13 cellular contexts compared by ENCODE assay signal in the genomic region with DNA sequence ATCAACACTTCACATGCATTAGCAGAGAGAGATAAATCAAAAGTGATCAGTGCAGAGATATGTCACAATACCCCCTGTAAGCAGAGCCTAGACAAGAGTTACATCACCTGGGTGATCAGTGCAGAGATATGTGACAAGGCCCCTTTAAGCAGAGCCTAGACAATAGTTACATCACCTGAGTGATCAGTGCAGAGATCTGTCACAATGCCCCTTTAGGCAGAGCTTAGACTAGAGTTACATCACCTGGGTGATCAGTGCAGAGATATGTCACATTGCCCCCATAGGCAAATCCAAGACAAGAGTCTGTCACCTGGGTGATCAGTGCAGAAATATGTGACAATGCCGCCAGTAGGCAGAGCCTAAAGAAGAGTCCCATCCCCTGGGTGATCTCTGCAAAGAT. TPM values are rescaled to one million over a fixed set of nuclear protein-coding genes. Genes with fewer than 3 reads are reported as not detected.
A peak's percentile ranks its signal among the peaks of the same experiment; 100 is the strongest.
DNase-seq lines count a peak whose midpoint lies in the region; ATAC-seq and TF ChIP-seq lines count a peak whose summit lies in the region.
"Not testable (repeated sequence)": the region's sequence is repeated elsewhere in the genome, so short reads cannot be mapped to it uniquely, and the experiment has no call there.
"Had no signal": no experiment of that assay in that cellular context is flagged by ENCODE, and none has a peak within 500 bp of the region (broad histone marks: within the 10 kb centered on the region; RNA-seq: fewer than 3 reads in every experiment).

No MANE protein-coding gene starts in this region.

- TF ChIP-seq CTCF in foreskin keratinocyte (conservative IDR thresholded peaks at IDR 0.05); mucosa of descending colon (IDR thresholded peaks at IDR 0.05); sigmoid colon (IDR thresholded peaks at IDR 0.05); upper lobe of left lung (IDR thresholded peaks at IDR 0.05): not testable (repeated sequence)

- H3K4me3 Mint-ChIP-seq in activated T-helper 17 cell treated with anti-CD3 and anti-CD28 coated beads, Interleukin-2, amount 50 U/mL, for 72 hours, result not testable (repeated sequence)

- H3K4me1 ChIP-seq in foreskin keratinocyte; mucosa of descending colon (ENCODE audit: low read depth); sigmoid colon; upper lobe of left lung: not testable (repeated sequence)

- H3K27ac ChIP-seq in foreskin keratinocyte, sigmoid colon, upper lobe of left lung: not testable (repeated sequence)

- WGBS in sigmoid colon, 2 donors, result 5 to 11% methylated on average over 1 of the region's 1 CpG
- WGBS in upper lobe of left lung, 2 donors, result no CpG with 5 or more reads among the region's 1 CpG

- H3K27ac Mint-ChIP-seq in activated T-helper 17 cell treated with anti-CD3 and anti-CD28 coated beads, Interleukin-2, amount 50 U/mL, for 72 hours, result not testable (repeated sequence)

- ATAC-seq in GM18517 (IDR thresholded peaks at IDR 0.05; ENCODE audit: unreplicated experiment) (peak; percentile 34), foreskin keratinocyte (peak; percentile 79), left lobe of liver (peak; percentile 9), mucosa of descending colon (peak; percentile 16), upper lobe of left lung (ENCODE audit: low FRiP score in 2 of 2) (peak; percentile 38 to 41)
- peak; percentile 15 for ATAC-seq in activated T-helper 17 cell treated with anti-CD3 and anti-CD28 coated beads, Interleukin-2, amount 50 U/mL, for 72 hours (replicated peaks)

- not testable (repeated sequence) for H3K27me3 ChIP-seq in foreskin keratinocyte, sigmoid colon, upper lobe of left lung

- H3K4me1 Mint-ChIP-seq in activated T-helper 17 cell treated with anti-CD3 and anti-CD28 coated beads, Interleukin-2, amount 50 U/mL, for 72 hours, result not testable (repeated sequence)

- not testable (repeated sequence) for H3K36me3 ChIP-seq in mucosa of descending colon (ENCODE audit: low read depth); sigmoid colon; upper lobe of left lung

- H3K4me3 ChIP-seq in mucosa of descending colon, sigmoid colon, upper lobe of left lung: not testable (repeated sequence)

- not testable (repeated sequence) for H3K27me3 Mint-ChIP-seq in activated T-helper 17 cell treated with anti-CD3 and anti-CD28 coated beads, Interleukin-2, amount 50 U/mL, for 72 hours

- DNase-seq in foreskin keratinocyte; left lobe of liver (ENCODE audit: low spot score); mucosa of descending colon; upper lobe of left lung: not testable (repeated sequence)
- peak; percentile 17 for DNase-seq in sigmoid colon

- H3K9me3 Mint-ChIP-seq in activated T-helper 17 cell treated with anti-CD3 and anti-CD28 coated beads, Interleukin-2, amount 50 U/mL, for 72 hours, result not testable (repeated sequence)

- not testable (repeated sequence) for H3K36me3 Mint-ChIP-seq in activated T-helper 17 cell treated with anti-CD3 and anti-CD28 coated beads, Interleukin-2, amount 50 U/mL, for 72 hours (ENCODE audit: low read depth)

- not testable (repeated sequence) for TF ChIP-seq EP300 in sigmoid colon (IDR thresholded peaks at IDR 0.05); upper lobe of left lung (IDR thresholded peaks at IDR 0.05)

- intact Hi-C loops in mucosa of descending colon (cut with DNase I, micrococcal nuclease); sigmoid colon (cut with DNase I): not testable (repeated sequence)

- not testable (repeated sequence) for TF ChIP-seq POLR2A in sigmoid colon (IDR thresholded peaks at IDR 0.05); upper lobe of left lung (IDR thresholded peaks at IDR 0.05)

- not testable (repeated sequence) for H3K9me3 ChIP-seq in mucosa of descending colon, sigmoid colon, upper lobe of left lung

RNA-seq across cellular contexts. Expression of a gene that starts 7.4 kb away (rescaled TPM):
- not detected for total RNA-seq in activated T-helper 17 cell treated with anti-CD3 and anti-CD28 coated beads, Interleukin-2, amount 50 U/mL, for 72 hours
- total RNA-seq in foreskin keratinocyte (not detected in 2 replicates), left lobe of liver (not detected), mucosa of descending colon (not detected), sigmoid colon (not detected), upper lobe of left lung (not detected)
- polyA plus RNA-seq in foreskin keratinocyte (not detected in 2 replicates), sigmoid colon (not detected)
- total RNA-seq: Caco-2; CD4-positive, alpha-beta T cell; GM23338; HT-29 had no signal
- polyA plus RNA-seq: A549, BJ, GM23338 had no signal

Comparison
In these comparisons a context has a peak if more than half of its experiments do, and no peak if none do; other contexts are left out.
1. ATAC-seq: peak in every context shown above with its lines; median percentile 79 in foreskin keratinocyte; 40 in upper lobe of left lung; 34 in GM18517; 16 in mucosa of descending colon; 15 in activated T-helper 17 cell treated with anti-CD3 and anti-CD28 coated beads, Interleukin-2, amount 50 U/mL, for 72 hours; 9 in left lobe of liver.